ENCODE assay signal across 21 cellular contexts in the genomic region with DNA sequence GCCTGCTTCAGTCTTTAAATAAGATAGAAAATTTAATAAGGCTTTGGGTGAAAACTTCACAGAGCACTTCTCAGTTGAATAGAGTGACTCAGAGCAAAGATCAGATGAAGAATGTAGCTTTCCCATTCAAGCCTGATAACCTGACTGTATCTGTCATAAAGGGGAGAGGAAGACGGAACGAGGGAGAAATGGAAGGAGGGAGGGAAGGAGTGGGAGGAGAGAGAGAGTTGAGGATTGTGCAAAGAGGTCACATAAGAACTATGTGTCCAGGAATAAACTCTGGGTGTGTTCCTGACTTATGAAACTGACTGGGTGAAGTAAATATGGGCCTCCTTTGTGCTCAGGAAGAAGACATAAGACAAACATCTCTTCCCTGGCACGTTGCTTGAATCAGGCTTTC.
DNase-seq lines count a peak whose midpoint lies in the region; ATAC-seq, FAIRE-seq and TF ChIP-seq lines count a peak whose summit lies in the region.
"Had no signal": no experiment of that assay in that cellular context is flagged by ENCODE, and none has a peak within 500 bp of the region (broad histone marks: within the 10 kb centered on the region; RNA-seq: fewer than 3 reads in every experiment).

No MANE protein-coding gene starts in this region.

- no peaks in the 10 kb centered on the region for H3K79me2 ChIP-seq in PC-9 (ENCODE audit: low read depth)

- POLR2A ChIA-PET in PC-9 (lab: Charles Lee; ENCODE audit: unreplicated experiment) = interaction anchor here (0.7 kb wide), 1 partner anchor 194 kb away, joined by 6 read pairs; no protein-coding TSS in a partner anchor

- H3K4me3 ChIP-seq in PC-9 = no peak overlapping the region
- H3K4me3 ChIP-seq in fibroblast of mammary gland (ENCODE audit: control insufficient read depth, low read depth, low read length) = no peak overlapping the region
- H3K4me3 ChIP-seq: BLaER1 treated with 17β-estradiol and CSF1 and Interleukin-3, amounts not matched to agents 10 nM and 100 nM; Peyer's patch; skin epidermis; testis had no signal

- H3K27me3 ChIP-seq in PC-9 (ENCODE audit: insufficient read depth, low read depth) = no peaks in the 10 kb centered on the region
- H3K27me3 ChIP-seq: BLaER1 treated with 17β-estradiol and CSF1 and Interleukin-3, amounts not matched to agents 10 nM and 100 nM; Peyer's patch; testis had no signal

- no TSS peak for BruUV-seq in PC-9 (replicated peaks; lab: Mats Ljungman, UMichigan)

- no peak for FAIRE-seq in GM12891 (lab: Jason Lieb, UNC)
- FAIRE-seq: endometrium had no signal

- no peak for ATAC-seq in HG03025 (IDR thresholded peaks at IDR 0.05; ENCODE audit: low FRiP score, unreplicated experiment)
- ATAC-seq: activated T-helper 17 cell treated with anti-CD3 and anti-CD28 coated beads, Interleukin-2, amount 50 U/mL, for 72 hours; T-cell had no signal

- intact Hi-C loops in PC-9 (cut with micrococcal nuclease; ENCODE audit: unreplicated experiment) = loop anchor here (1.0 kb wide), 1 partner anchor 45 kb away; no protein-coding TSS in a partner anchor

- H3K9me2 ChIP-seq in PC-9 (ENCODE audit: insufficient read depth) = no peaks in the 10 kb centered on the region

- H3K36me3 ChIP-seq in PC-9 (ENCODE audit: low read depth) = no peaks in the 10 kb centered on the region
- H3K36me3 ChIP-seq: BLaER1 treated with 17β-estradiol and CSF1 and Interleukin-3, amounts not matched to agents 10 nM and 100 nM; Peyer's patch; WERI-Rb-1 had no signal

- TF ChIP-seq CTCF in PC-9 (conservative IDR thresholded peaks at IDR 0.05) (no peak), fibroblast of mammary gland (conservative IDR thresholded peaks at IDR 0.05; ENCODE audit: control insufficient read depth, insufficient read depth, low read depth, low read length) (no peak)

- peak overlapping the region; percentile 30 for H3K4me2 ChIP-seq in PC-9

- peaks cover 21% of the 10 kb centered on the region for H3K4me1 ChIP-seq in PC-9 (replicated peaks; ENCODE audit: insufficient read depth)
- H3K4me1 ChIP-seq: testis had no signal

- peak; percentile 40 for DNase-seq in COLO829 (ENCODE audit: low spot score)
- peak; percentile 30 to 82 for DNase-seq in PC-9
- peak; percentile 44 for DNase-seq in fibroblast of mammary gland (ENCODE audit: low read depth)
- peak; percentile 29 for DNase-seq in renal cortical epithelial cell (ENCODE audit: low read depth)
- DNase-seq in activated CD4-positive, CD25-positive, alpha-beta regulatory T cell (lab: John Stamatoyannopoulos, UW) = no peak
- DNase-seq in GM12891 (ENCODE audit: insufficient read length, low spot score) = no peak
- DNase-seq in NCI-H146 (lab: John Stamatoyannopoulos, UW) = no peak
- DNase-seq: islet precursor cell; midbrain; NCI-H1092 treated with DMSO at 0.1 percent for 48 hours; NCI-H774; Peyer's patch; stimulated activated CD4-positive, alpha-beta T cell treated with anti-CD3 and anti-CD28 coated beads, Interleukin-4, amount 100 ng/mL, for 4 hours; T-cell; testis; WERI-Rb-1 had no signal

- no peak for TF ChIP-seq POLR2A in GM12891 (IDR thresholded peaks at IDR 0.05; ENCODE audit: low read depth, low read length)

- H4K20me1 ChIP-seq in PC-9 (ENCODE audit: insufficient read depth) = no peaks in the 10 kb centered on the region
- H4K20me1 ChIP-seq: BLaER1 treated with 17β-estradiol and CSF1 and Interleukin-3, amounts not matched to agents 10 nM and 100 nM had no signal

- 0 out of 2 replicates have a peak overlapping the region, but pooled peaks have one; percentile 4 for H2AFZ ChIP-seq in PC-9

- H3F3A ChIP-seq in PC-9 (ENCODE audit: insufficient read depth, low read depth) = peaks cover 22% of the 10 kb centered on the region

- peak overlapping the region; percentile 68 for H3K27ac ChIP-seq in PC-9
- H3K27ac ChIP-seq: BLaER1 treated with 17β-estradiol and CSF1 and Interleukin-3, amounts not matched to agents 10 nM and 100 nM; Peyer's patch; skin epidermis; testis; WERI-Rb-1 had no signal

- CTCF ChIA-PET in PC-9 (lab: Charles Lee) = no interaction called here

- H3K9me3 ChIP-seq in PC-9 (ENCODE audit: insufficient read depth, low read depth) = peaks cover 4% of the 10 kb centered on the region; the same call in 1 of the 2 replicates
- H3K9me3 ChIP-seq: testis had no signal

TF ChIP-seq in GM12891, 5 proteins besides CTCF, POLR2A, EP300 and RAD21:
- TF ChIP-seq SPI1 (IDR thresholded peaks at IDR 0.05; ENCODE audit: low read depth, low read length) = no peak
- TF ChIP-seq PAX5 (IDR thresholded peaks at IDR 0.05; ENCODE audit: insufficient read depth, low read length, severe bottlenecking) = no peak
- no peak for TF ChIP-seq POLR2AphosphoS5 (IDR thresholded peaks at IDR 0.05; ENCODE audit: low read depth, low read length)
- no peak for TF ChIP-seq TAF1 (IDR thresholded peaks at IDR 0.05; ENCODE audit: low read depth, low read length)
- no peak for TF ChIP-seq POU2F2 (IDR thresholded peaks at IDR 0.05; ENCODE audit: low read depth, low read length)

Comparison
In these comparisons a context has a peak if more than half of its experiments do, and no peak if none do; other contexts are left out.
1. DNase-seq: peak in COLO829 (single experiment), PC-9 (2 of 2), fibroblast of mammary gland (single experiment) and renal cortical epithelial cell (single experiment); none in activated CD4-positive, CD25-positive, alpha-beta regulatory T cell (0 of 4), GM12891 (single experiment) and NCI-H146 (single experiment).